Comparison of ENCODE assay signal across 8 cellular contexts in genomic region chr10:78211476-78212110, GRCh38.
A peak's percentile ranks its signal among the peaks of the same experiment; 100 is the strongest.
DNase-seq lines count a peak whose midpoint lies in the region; ATAC-seq, FAIRE-seq and TF ChIP-seq lines count a peak whose summit lies in the region.

No MANE protein-coding gene starts in this region.

- POLR2A ChIA-PET in HEK293 (lab: Yijun Ruan, JAX), result interaction anchor here (1.0 kb wide), 1 partner anchor 14 kb away, joined by 3 read pairs; no protein-coding TSS in a partner anchor

- no peak for FAIRE-seq in pancreas (lab: Jason Lieb, UNC)

- CTCF ChIA-PET in HEK293 (lab: Yijun Ruan, JAX), result interaction anchor here (0.6 to 2.8 kb wide), 10 partner anchors 11 to 991 kb away, joined by 3 to 8 read pairs (median 4); no protein-coding TSS in a partner anchor

- no peaks in the 10 kb centered on the region for H3K36me3 ChIP-seq in HEK293 (ENCODE audit: control insufficient read depth in 2 of 2, insufficient read depth in 1 of 2, low read length in 2 of 2)
- H3K36me3 ChIP-seq in pancreas, result no peaks in the 10 kb centered on the region

- no peaks in the 10 kb centered on the region for H3K4me1 ChIP-seq in HEK293 (ENCODE audit: control insufficient read depth, insufficient read depth, low read length)
- no peaks in the 10 kb centered on the region for H3K4me1 ChIP-seq in pancreas

- peak; percentile 79 for ATAC-seq in SK-N-SH treated with all-trans-retinoic acid at 6 μM for 48 hours
- peak in 3 of 4 donors; percentile 46 to 54 (median 53) for ATAC-seq in pancreas
- ATAC-seq in GM18909 (IDR thresholded peaks at IDR 0.05; ENCODE audit: poor library complexity, unreplicated experiment), result no peak

- DNase-seq in CD1c-positive myeloid dendritic cell (ENCODE audit: extremely low spot score) (peak; percentile 18), fibroblast of pulmonary artery (ENCODE audit: low read depth) (peak; percentile 64), pancreas (peak in 1 of 6 donors; percentile 29), NCI-H446 treated with DMSO at 0.1 percent for 48 hours (lab: John Stamatoyannopoulos, UW) (no peak)
- no peak for DNase-seq in central memory CD4-positive, alpha-beta T cell

- H3K27me3 ChIP-seq in pancreas, result no peaks in the 10 kb centered on the region

- H3K27ac ChIP-seq in HEK293 (ENCODE audit: extremely low read depth, low read depth, low read length), result no peak overlapping the region
- H3K27ac ChIP-seq in pancreas, result no peak overlapping the region

- intact Hi-C loops in pancreas (cut with DNase I), result no loop called here

- WGBS in pancreas, 2 donors, result 66 to 71% methylated on average over 9 of the region's 9 CpGs

- H3K9me3 ChIP-seq in HEK293 (ENCODE audit: control insufficient read depth, insufficient read depth, low read depth, low read length) (no peaks in the 10 kb centered on the region), pancreas (no peaks in the 10 kb centered on the region)

- no peak for TF ChIP-seq CTCF in HEK293 (tag by site-specific recombination; IDR thresholded peaks at IDR 0.05)
- peak; percentile 63 for TF ChIP-seq CTCF in fibroblast of pulmonary artery (IDR thresholded peaks at IDR 0.05; ENCODE audit: low read length, missing control alignments)
- TF ChIP-seq CTCF in pancreas (IDR thresholded peaks at IDR 0.05), result peak in 2 of 4 donors; percentile 13 to 15

- H3K4me3 ChIP-seq in HEK293 (ENCODE audit: low read depth, low read length) (no peak overlapping the region), fibroblast of pulmonary artery (replicated peaks; ENCODE audit: low read depth, low read length) (no peak overlapping the region), pancreas (no peak overlapping the region)

TF ChIP-seq in HEK293, 187 proteins besides CTCF, POLR2A, EP300 and RAD21:
- TF ChIP-seq ZNF654 (tag by site-specific recombination; IDR thresholded peaks at IDR 0.05; ENCODE audit: low read depth), result peak; percentile 45
- no peak for TF ChIP-seq ZNF76 (tag by site-specific recombination; IDR thresholded peaks at IDR 0.05; ENCODE audit: borderline replicate concordance, low read depth)
TF ChIP-seq in HEK293: peak in this region for 1.

TF ChIP-seq in SK-N-SH treated with all-trans-retinoic acid at 6 μM for 48 hours, 23 proteins besides CTCF, POLR2A, EP300 and RAD21:
- TF ChIP-seq TCF4 (CRISPR knock-in tag; IDR thresholded peaks at IDR 0.05; ENCODE audit: borderline replicate concordance), result no peak
- TF ChIP-seq ZNF565 (CRISPR knock-in tag; conservative IDR thresholded peaks at IDR 0.05; ENCODE audit: low read depth), result no peak
- no peak for TF ChIP-seq CREB5 (CRISPR knock-in tag; IDR thresholded peaks at IDR 0.05; ENCODE audit: low read depth)
- no peak for TF ChIP-seq BACH2 (CRISPR knock-in tag; IDR thresholded peaks at IDR 0.05; ENCODE audit: borderline replicate concordance)
- TF ChIP-seq CSRNP3 (CRISPR knock-in tag; IDR thresholded peaks at IDR 0.05), result no peak
- no peak for TF ChIP-seq OSR1 (CRISPR knock-in tag; IDR thresholded peaks at IDR 0.05)
- no peak for TF ChIP-seq CSDC2 (CRISPR knock-in tag; IDR thresholded peaks at IDR 0.05)
- TF ChIP-seq SNAI2 (CRISPR knock-in tag; IDR thresholded peaks at IDR 0.05), result no peak
- TF ChIP-seq POU6F1 (CRISPR knock-in tag; IDR thresholded peaks at IDR 0.05; ENCODE audit: borderline replicate concordance, low read depth), result no peak
- no peak for TF ChIP-seq ZNF70 (CRISPR knock-in tag; IDR thresholded peaks at IDR 0.05)
- no peak for TF ChIP-seq ESRRG (CRISPR knock-in tag; IDR thresholded peaks at IDR 0.05)
- TF ChIP-seq PPARA (CRISPR knock-in tag; IDR thresholded peaks at IDR 0.05; ENCODE audit: borderline replicate concordance), result no peak
- no peak for TF ChIP-seq ZNF8 (CRISPR knock-in tag; IDR thresholded peaks at IDR 0.05)
- no peak for TF ChIP-seq PATZ1 (CRISPR knock-in tag; IDR thresholded peaks at IDR 0.05; ENCODE audit: borderline replicate concordance)
- TF ChIP-seq GLIS3 (CRISPR knock-in tag; IDR thresholded peaks at IDR 0.05), result no peak
- no peak for TF ChIP-seq ZC3H10 (CRISPR knock-in tag; IDR thresholded peaks at IDR 0.05)
- TF ChIP-seq ARNTL (CRISPR knock-in tag; IDR thresholded peaks at IDR 0.05; ENCODE audit: borderline replicate concordance, low read depth), result no peak
- TF ChIP-seq TSHZ2 (CRISPR knock-in tag; IDR thresholded peaks at IDR 0.05), result no peak
- no peak for TF ChIP-seq TOX (CRISPR knock-in tag; IDR thresholded peaks at IDR 0.05; ENCODE audit: borderline replicate concordance)
- TF ChIP-seq ISL1 (CRISPR knock-in tag; IDR thresholded peaks at IDR 0.05), result no peak

Comparison
In these comparisons a context has a peak if more than half of its experiments do, and no peak if none do; other contexts are left out.
1. DNase-seq: peak in CD1c-positive myeloid dendritic cell (single experiment) and fibroblast of pulmonary artery (single experiment); none in NCI-H446 treated with DMSO at 0.1 percent for 48 hours (single experiment) and central memory CD4-positive, alpha-beta T cell (single experiment).